Comparison of ENCODE assay signal across 21 cellular contexts in genomic region chr11:27976262-27976661, GRCh38.
A peak's percentile ranks its signal among the peaks of the same experiment; 100 is the strongest.
DNase-seq lines count a peak whose midpoint lies in the region; ATAC-seq and TF ChIP-seq lines count a peak whose summit lies in the region.
"Had no signal": no experiment of that assay in that cellular context is flagged by ENCODE, and none has a peak within 500 bp of the region (broad histone marks: within the 10 kb centered on the region; RNA-seq: fewer than 3 reads in every experiment).

No MANE protein-coding gene starts in this region.

- H3K4me3 ChIP-seq in cardiac fibroblast (replicated peaks in 1 of 2; ENCODE audit: low read depth in 2 of 2, low read length in 2 of 2) (no peak overlapping the region), right cardiac atrium (ENCODE audit: low read length) (no peak overlapping the region), OCI-LY7 (ENCODE audit: low read depth, low read length, poor library complexity, severe bottlenecking) (no peak overlapping the region)
- H3K4me3 ChIP-seq: K562 had no signal

- BruUV-seq in OCI-LY7 (replicated peaks; lab: Mats Ljungman, UMichigan): no TSS peak

- no peaks in the 10 kb centered on the region for H3K27me3 ChIP-seq in right cardiac atrium (ENCODE audit: control insufficient read depth, insufficient read depth)

- peaks cover 3% of the 10 kb centered on the region for H3K4me1 ChIP-seq in right cardiac atrium (ENCODE audit: control insufficient read depth, insufficient read depth, low read length)
- H3K4me1 ChIP-seq in OCI-LY7 (ENCODE audit: insufficient read depth, low read length, poor library complexity, severe bottlenecking): no peaks in the 10 kb centered on the region
- H3K4me1 ChIP-seq: Caco-2 had no signal

- H3K27ac ChIP-seq in right cardiac atrium (ENCODE audit: low read length) (no peak overlapping the region), OCI-LY7 (ENCODE audit: low read depth, low read length, poor library complexity, severe bottlenecking) (no peak overlapping the region)

- H3K36me3 ChIP-seq in OCI-LY7 (ENCODE audit: insufficient read depth, low read length): no peaks in the 10 kb centered on the region

- CTCF ChIA-PET in OCI-LY7 (lab: Charles Lee; ENCODE audit: unreplicated experiment) (no interaction called here), HEK293T (lab: Yijun Ruan, JAX) (interaction anchor here (0.5 to 0.6 kb wide), 2 partner anchors 208 to 260 kb away, joined by 3 to 4 read pairs; no protein-coding TSS in a partner anchor)

- H2AFZ ChIP-seq in OCI-LY7 (ENCODE audit: low read length): no peak overlapping the region

- peak; percentile 37 to 85 for ATAC-seq in right cardiac atrium
- ATAC-seq: K562, Panc1, SK-N-SH treated with all-trans-retinoic acid at 6 μM for 48 hours had no signal

- POLR2A ChIA-PET in OCI-LY7 (lab: Charles Lee) (no interaction called here), HEK293T (lab: Yijun Ruan, JAX) (no interaction called here)

- DNase-seq in AG09319 (ENCODE audit: extremely low read depth, low read depth): peak; percentile 28
- peak; percentile 38 for DNase-seq in ELR (ENCODE audit: low read depth)
- DNase-seq in cardiac fibroblast (ENCODE audit: low read depth in 2 of 2): peak; percentile 27 to 59
- no peak for DNase-seq in right cardiac atrium
- DNase-seq in NCI-H146 treated with DMSO at 0.1 percent for 48 hours (lab: John Stamatoyannopoulos, UW; ENCODE audit: unreplicated experiment): no peak
- DNase-seq in activated T-cell treated with anti-CD3 and anti-CD28 coated beads, Interleukin-2, amount 50 U/mL, for 1 hour: no peak
- DNase-seq in OCI-LY7 (ENCODE audit: low spot score): no peak
- DNase-seq in HEK293T (ENCODE audit: extremely low spot score): no peak
- DNase-seq: Caco-2; CD4-positive, CD25-positive, alpha-beta regulatory T cell; DMS153; H9; MV-4-11; NCI-H1436; NCI-H2029 treated with DMSO at 0.1 percent for 48 hours; NCI-H510A; NCI-H82; SHP77 had no signal

- 48% methylated on average over 4 of the region's 4 CpGs for WGBS in right cardiac atrium

- no peak overlapping the region for H3K4me2 ChIP-seq in OCI-LY7 (ENCODE audit: low read length)

- intact Hi-C loops in right cardiac atrium (cut with DNase I): no loop called here
- intact Hi-C loops in OCI-LY7 (cut with micrococcal nuclease; ENCODE audit: unreplicated experiment): no loop called here

- no peaks in the 10 kb centered on the region for H4K20me1 ChIP-seq in OCI-LY7 (ENCODE audit: insufficient read depth, low read length)

- TF ChIP-seq CTCF in AG09319 (IDR thresholded peaks at IDR 0.05; ENCODE audit: low read depth, low read length) (no peak), cardiac fibroblast (IDR thresholded peaks at IDR 0.05; ENCODE audit: low read depth, low read length) (no peak), OCI-LY7 (conservative IDR thresholded peaks at IDR 0.05; ENCODE audit: low read length) (no peak)

- no peaks in the 10 kb centered on the region for H3K9me3 ChIP-seq in right cardiac atrium (ENCODE audit: control insufficient read depth, low read length)
- no peaks in the 10 kb centered on the region for H3K9me3 ChIP-seq in OCI-LY7 (ENCODE audit: low read length)
- H3K9me3 ChIP-seq: Caco-2 had no signal

- H3K9me2 ChIP-seq in OCI-LY7 (ENCODE audit: insufficient read depth, low read length): no peaks in the 10 kb centered on the region

- no peaks in the 10 kb centered on the region for H3K79me2 ChIP-seq in OCI-LY7 (ENCODE audit: insufficient read depth, low read depth, low read length)

TF ChIP-seq in HEK293T, 16 proteins besides CTCF, POLR2A, EP300 and RAD21:
- no peak for TF ChIP-seq HDGF (IDR thresholded peaks at IDR 0.05; ENCODE audit: borderline replicate concordance)
- no peak for TF ChIP-seq BHLHE40 (IDR thresholded peaks at IDR 0.05; ENCODE audit: borderline replicate concordance)
- TF ChIP-seq TARDBP (IDR thresholded peaks at IDR 0.05): no peak
- TF ChIP-seq SUZ12 (IDR thresholded peaks at IDR 0.05): no peak
- no peak for TF ChIP-seq ARNT (IDR thresholded peaks at IDR 0.05)
- TF ChIP-seq L3MBTL2 (conservative IDR thresholded peaks at IDR 0.05): no peak
- TF ChIP-seq ZNF384 (IDR thresholded peaks at IDR 0.05): no peak
- no peak for TF ChIP-seq NFRKB (IDR thresholded peaks at IDR 0.05)
- TF ChIP-seq FOXM1 (IDR thresholded peaks at IDR 0.05; ENCODE audit: borderline replicate concordance): no peak
- TF ChIP-seq LEF1 (IDR thresholded peaks at IDR 0.05; ENCODE audit: borderline replicate concordance): no peak
- no peak for TF ChIP-seq PKNOX1 (IDR thresholded peaks at IDR 0.05)
- TF ChIP-seq FOXK2 (IDR thresholded peaks at IDR 0.05): no peak
- TF ChIP-seq CTBP1 (IDR thresholded peaks at IDR 0.05; ENCODE audit: borderline replicate concordance): no peak
- TF ChIP-seq FOXA1 (IDR thresholded peaks at IDR 0.05): no peak
- TF ChIP-seq ELF4 (IDR thresholded peaks at IDR 0.05): no peak

Comparison
In these comparisons a context has a peak if more than half of its experiments do, and no peak if none do; other contexts are left out.
1. DNase-seq: peak in AG09319 (single experiment), ELR (single experiment) and cardiac fibroblast (2 of 2); none in right cardiac atrium (0 of 3), NCI-H146 treated with DMSO at 0.1 percent for 48 hours (single experiment), activated T-cell treated with anti-CD3 and anti-CD28 coated beads, Interleukin-2, amount 50 U/mL, for 1 hour (single experiment), OCI-LY7 (single experiment) and HEK293T (single experiment).